Comparison of ENCODE assay signal across 14 cellular contexts in genomic region chr10:92809845-92810244, GRCh38. TPM values are rescaled to one million over a fixed set of nuclear protein-coding genes. Genes with fewer than 3 reads are reported as not detected.
A peak's percentile ranks its signal among the peaks of the same experiment; 100 is the strongest.
DNase-seq lines count a peak whose midpoint lies in the region; ATAC-seq, FAIRE-seq and TF ChIP-seq lines count a peak whose summit lies in the region.
"Had no signal": no experiment of that assay in that cellular context is flagged by ENCODE, and none has a peak within 500 bp of the region (broad histone marks: within the 10 kb centered on the region; RNA-seq: fewer than 3 reads in every experiment).

No MANE protein-coding gene starts in this region.

- CTCF ChIA-PET in GM12878 (lab: Yijun Ruan, JAX): interaction anchor here (0.6 to 1.7 kb wide), 5 partner anchors 10 to 1921 kb away, joined by 3 to 5 read pairs (median 3); no protein-coding TSS in a partner anchor

- H3K36me3 ChIP-seq in GM12878 (ENCODE audit: control insufficient read depth in 2 of 2, insufficient read depth in 2 of 2, low read length in 1 of 2) (no peaks in the 10 kb centered on the region), mucosa of descending colon (ENCODE audit: low read depth) (no peaks in the 10 kb centered on the region), small intestine (ENCODE audit: control insufficient read depth in 2 of 2, insufficient read depth in 2 of 2, low read length in 2 of 2) (no peaks in the 10 kb centered on the region), right lobe of liver (no peaks in the 10 kb centered on the region)

- H3K27me3 ChIP-seq in GM12878 (replicated peaks in 1 of 2; ENCODE audit: control insufficient read depth in 2 of 2, insufficient read depth in 2 of 2, low read length in 1 of 2): peaks cover under 1 to 8% of the 10 kb centered on the region in 2 experiments
- H3K27me3 ChIP-seq in small intestine (ENCODE audit: control insufficient read depth in 2 of 2, insufficient read depth in 2 of 2, low read length in 2 of 2): no peaks in the 10 kb centered on the region
- H3K27me3 ChIP-seq in right lobe of liver: no peaks in the 10 kb centered on the region

- H4K20me1 ChIP-seq in GM12878 (ENCODE audit: control insufficient read depth, insufficient read depth): no peaks in the 10 kb centered on the region

- H3K9me3 ChIP-seq in GM12878 (replicated peaks; ENCODE audit: control insufficient read depth, insufficient read depth, low read length) (no peaks in the 10 kb centered on the region), mucosa of descending colon (no peaks in the 10 kb centered on the region), small intestine (ENCODE audit: control insufficient read depth, low read depth) (no peaks in the 10 kb centered on the region), right lobe of liver (no peaks in the 10 kb centered on the region)

- no peak for TF ChIP-seq RAD21 in GM12878 (IDR thresholded peaks at IDR 0.05; ENCODE audit: insufficient read depth, low read depth, low read length)

- in situ Hi-C loops in GM12878 (cut with MboI): no loop called here

- H3K4me3 ChIP-seq in GM12878 (no peak overlapping the region), mucosa of descending colon (no peak overlapping the region), small intestine (ENCODE audit: low read depth in 1 of 2, low read length in 2 of 2) (no peak overlapping the region), right lobe of liver (no peak overlapping the region)
- H3K4me3 ChIP-seq: GM23338 had no signal

- TF ChIP-seq CTCF in GM12878 (IDR thresholded peaks at IDR 0.05 in 2 of 3, conservative IDR thresholded peaks at IDR 0.05 in 1 of 3; ENCODE audit: control insufficient read depth in 2 of 3, extremely low read depth in 1 of 3, insufficient read depth in 1 of 3, low read depth in 3 of 3, low read length in 3 of 3): no peak
- no peak for TF ChIP-seq CTCF in mucosa of descending colon (IDR thresholded peaks at IDR 0.05)
- no peak for TF ChIP-seq CTCF in right lobe of liver (IDR thresholded peaks at IDR 0.05)

- RAD21 ChIA-PET in GM12878 (lab: Charles Lee; ENCODE audit: unreplicated experiment): interaction anchor here (0.7 to 1.4 kb wide), 2 partner anchors 219 to 566 kb away, joined by 3 to 4 read pairs; no protein-coding TSS in a partner anchor

- peak; percentile 23 for ATAC-seq in GM12878
- ATAC-seq in mucosa of descending colon: peak; percentile 34
- no peak for ATAC-seq in right lobe of liver
- ATAC-seq in left lobe of liver: no peak
- ATAC-seq: GM23338 had no signal

- H3K4me1 ChIP-seq in GM12878 (ENCODE audit: control insufficient read depth, insufficient read depth, low read length) (peaks cover 5% of the 10 kb centered on the region), mucosa of descending colon (ENCODE audit: low read depth) (no peaks in the 10 kb centered on the region), small intestine (ENCODE audit: control insufficient read depth in 2 of 2, insufficient read depth in 1 of 2, low read depth in 1 of 2, low read length in 1 of 2) (no peaks in the 10 kb centered on the region), right lobe of liver (no peaks in the 10 kb centered on the region)

- POLR2A ChIA-PET in GM12878 (lab: Charles Lee): interaction anchor here (0.5 to 1.9 kb wide), 2 partner anchors 12 to 34 kb away, joined by 3 to 5 read pairs; no protein-coding TSS in a partner anchor

- no peak overlapping the region for H2AFZ ChIP-seq in GM12878 (ENCODE audit: control insufficient read depth, low read depth, low read length)
- H2AFZ ChIP-seq: GM23338 had no signal

- DNase-seq in HT-29 (ENCODE audit: low spot score) (peak; percentile 66), GM12878 (ENCODE audit: low read depth, low spot score) (no peak), mucosa of descending colon (no peak), small intestine (peak; percentile 83), right lobe of liver (no peak), foreskin melanocyte (no peak), left lobe of liver (ENCODE audit: low spot score) (no peak)
- DNase-seq: C1 segment of cervical spinal cord; Calu3; CD4-positive, alpha-beta T cell; DMS 273 treated with DMSO at 0.1 percent for 48 hours; H7 had no signal

- SMC1A ChIA-PET in GM12878 (lab: Charles Lee; ENCODE audit: uncharacterized antibody, unreplicated experiment): interaction anchor here (0.8 to 1.4 kb wide), 4 partner anchors 8 to 219 kb away, joined by 3 read pairs; no protein-coding TSS in a partner anchor

- WGBS in GM12878 (ENCODE audit: insufficient coverage, insufficient replicate concordance, low lambda C conversion rate, missing lambda C conversion rate): 27% methylated on average over 3 of the region's 3 CpGs
- WGBS in small intestine, 3 donors: 16 to 62% (median 44%) methylated on average over 3 of the region's 3 CpGs
- 76% methylated on average over 3 of the region's 3 CpGs for WGBS in right lobe of liver (ENCODE audit: insufficient coverage, low coverage, low lambda C conversion rate, missing lambda C conversion rate)

- BruUV-seq in GM12878 (replicated peaks; lab: Mats Ljungman, UMichigan): no TSS peak

- TF ChIP-seq POLR2A in GM12878 (IDR thresholded peaks at IDR 0.05; ENCODE audit: low read depth, low read length) (no peak), right lobe of liver (IDR thresholded peaks at IDR 0.05) (no peak)

- no peak overlapping the region for H3K4me2 ChIP-seq in GM12878 (ENCODE audit: control insufficient read depth, insufficient read depth)
- H3K4me2 ChIP-seq: GM23338 had no signal

- H3K27ac ChIP-seq in GM12878 (ENCODE audit: control insufficient read depth, insufficient read depth) (no peak overlapping the region), small intestine (ENCODE audit: low read depth in 1 of 2, low read length in 1 of 2) (no peak overlapping the region), right lobe of liver (no peak overlapping the region)

- no peak overlapping the region for H3K9ac ChIP-seq in GM12878 (ENCODE audit: control insufficient read depth, insufficient read depth, low read length)

- intact Hi-C loops in GM12878 (cut with micrococcal nuclease; ENCODE audit: unreplicated experiment): no loop called here
- intact Hi-C loops in mucosa of descending colon (cut with DNase I, micrococcal nuclease): no loop called here
- intact Hi-C loops in right lobe of liver (cut with DNase I): no loop called here

- H3K79me2 ChIP-seq in GM12878 (ENCODE audit: control insufficient read depth, insufficient read depth, low read length): no peaks in the 10 kb centered on the region

- FAIRE-seq in GM12878 (lab: Jason Lieb, UNC): no peak
- FAIRE-seq in small intestine (lab: Jason Lieb, UNC): no peak
- FAIRE-seq: GM18507 had no signal

- TF ChIP-seq EP300 in GM12878 (IDR thresholded peaks at IDR 0.05; ENCODE audit: borderline replicate concordance in 1 of 2, control insufficient read depth in 1 of 2, low read depth in 2 of 2, low read length in 2 of 2): no peak

TF ChIP-seq in GM12878, 131 proteins besides CTCF, POLR2A, EP300 and RAD21:
- no peak for TF ChIP-seq PAX5 (IDR thresholded peaks at IDR 0.05; ENCODE audit: borderline replicate concordance, low read depth, low read length)
- no peak for TF ChIP-seq E2F4 (IDR thresholded peaks at IDR 0.05; ENCODE audit: low read depth, low read length)
- 0 out of 2 replicates have a peak, but pooled peaks have one; percentile 15 for TF ChIP-seq IKZF1 (conservative IDR thresholded peaks at IDR 0.05)

RNA-seq across cellular contexts. Expression of gene EXOC6, which starts 38.5 kb away (rescaled TPM):
- 10.7 and 27.5 TPM in 2 replicates for total RNA-seq in HT-29 (2014; rRNA removed; shearing (Covaris generic))
- 19.4 and 64.2 TPM in 2 replicates for total RNA-seq in GM12878 (2013; cell fraction: nucleolus; rRNA removed)
- total RNA-seq in GM12878 (2014; rRNA removed): 38.0 and 53.8 TPM in 2 replicates
- total RNA-seq in GM12878 (2014; rRNA removed; fragmentation: Illumina TruSeq; extraction: Trizol): 20.6 and 25.2 TPM in 2 replicates
- total RNA-seq in GM12878 (2021): 12.9 TPM in 2 replicates
- 1.9 TPM for polyA plus RNA-seq in GM12878 (2011; ENCODE audit: low read depth)
- 12.9 and 21.2 TPM in 2 replicates for polyA plus RNA-seq in GM12878 (2011; rRNA removed)
- 3.6 and 16.0 TPM in 2 replicates for polyA plus RNA-seq in GM12878 (2011; cell fraction: cytosol; rRNA removed)
- 3.3 and 5.0 TPM in 2 replicates for polyA plus RNA-seq in GM12878 (2011; cell fraction: nucleus; rRNA removed)
- 2.6 and 4.2 TPM in 2 replicates for polyA plus RNA-seq in GM12878 (2012)
- 19.9 and 79.2 TPM in 2 replicates for polyA plus RNA-seq in GM12878 (2014; fragmentation: Illumina TruSeq; extraction: Trizol)
- polyA plus RNA-seq in GM12878 (2014; fragmentation: Nextera tagmentation; extraction: Ambion mirVana): 1 to 10 TPM; 8.2 to 8.4 TPM
- polyA plus RNA-seq in GM12878 (2014; rRNA removed): 7.6 and 81.8 TPM in 2 replicates
- polyA plus RNA-seq in GM12878 (2016; fragmentation: Nextera tagmentation; extraction: Ambion mirVana): 10 to 100 TPM; 13.0 to 13.6 TPM
- 7.3 and 34.6 TPM in 2 replicates for polyA minus RNA-seq in GM12878 (2011; rRNA and poly(A)+ RNA removed)
- polyA minus RNA-seq in GM12878 (2011; cell fraction: cytosol; rRNA and poly(A)+ RNA removed): 6.3 and 12.2 TPM in 2 replicates
- polyA minus RNA-seq in GM12878 (2011; cell fraction: nucleus; rRNA and poly(A)+ RNA removed): 8.5 and 10.2 TPM in 2 replicates
- total RNA-seq in mucosa of descending colon: 10 to 100 TPM; 12.7 to 13.9 (median 13.1) TPM
- 10 to 100 TPM in 1 of 3 donors, 1 to 10 TPM in 2; 6.7 to 10.8 (median 8.4) TPM for polyA plus RNA-seq in small intestine
- total RNA-seq in right lobe of liver: 10 to 100 TPM in 3 of 6 experiments, 1 to 10 TPM in 3; 5.5 to 15.6 (median 9.9) TPM
- total RNA-seq in left lobe of liver: 4.9 TPM

Comparison
In these comparisons a context has a peak if more than half of its experiments do, and no peak if none do; other contexts are left out.
1. DNase-seq: peak in HT-29 (single experiment) and small intestine (single experiment); none in GM12878 (single experiment), mucosa of descending colon (0 of 3), right lobe of liver (0 of 3), foreskin melanocyte (single experiment) and left lobe of liver (single experiment).
2. ATAC-seq: peak in GM12878 (single experiment) and mucosa of descending colon (single experiment); none in right lobe of liver (0 of 4) and left lobe of liver (single experiment).